8 cellular contexts compared by ENCODE assay signal in genomic region chr9:127223810-127224177, GRCh38. TPM values are rescaled to one million over a fixed set of nuclear protein-coding genes. Genes with fewer than 3 reads are reported as not detected.
DNase-seq lines count a peak whose midpoint lies in the region; ATAC-seq and TF ChIP-seq lines count a peak whose summit lies in the region.

No MANE protein-coding gene starts in this region.

- no peaks in the 10 kb centered on the region for H3K27me3 ChIP-seq in vagina

- peak overlapping the region; percentile 79 for H3K4me3 Mint-ChIP-seq in stimulated activated naive CD8-positive, alpha-beta T cell treated with anti-CD3 and anti-CD28 coated beads, Interleukin-15, Interleukin-2, amounts not matched to agents 100 ng/mL and 50 ng/mL, for 24 hours
- H3K4me3 Mint-ChIP-seq in central memory CD8-positive, alpha-beta T cell = peak overlapping the region; percentile 91
- peak overlapping the region; percentile 81 for H3K4me3 Mint-ChIP-seq in mesothelial cell of epicardium

- H3K9me3 ChIP-seq in vagina = no peaks in the 10 kb centered on the region

- H3K27me3 Mint-ChIP-seq in stimulated activated naive CD8-positive, alpha-beta T cell treated with anti-CD3 and anti-CD28 coated beads, Interleukin-15, Interleukin-2, amounts not matched to agents 100 ng/mL and 50 ng/mL, for 24 hours = peaks cover 8% of the 10 kb centered on the region
- no peaks in the 10 kb centered on the region for H3K27me3 Mint-ChIP-seq in central memory CD8-positive, alpha-beta T cell
- peaks cover 5% of the 10 kb centered on the region for H3K27me3 Mint-ChIP-seq in mesothelial cell of epicardium (ENCODE audit: low read depth)

- TF ChIP-seq POLR2A in vagina (IDR thresholded peaks at IDR 0.05) = no peak

- no peak for TF ChIP-seq CTCF in mesothelial cell of epicardium (IDR thresholded peaks at IDR 0.05; ENCODE audit: unreplicated experiment)
- no peak for TF ChIP-seq CTCF in vagina (IDR thresholded peaks at IDR 0.05)

- no peak for ATAC-seq in stimulated activated naive CD8-positive, alpha-beta T cell treated with anti-CD3 and anti-CD28 coated beads, Interleukin-15, Interleukin-2, amounts not matched to agents 100 U/mL and 50 U/mL, for 24 hours
- ATAC-seq in central memory CD8-positive, alpha-beta T cell (replicated peaks; ENCODE audit: extremely low read depth, poor library complexity, severe bottlenecking) = no peak

- H3K4me3 ChIP-seq in vagina = peak overlapping the region; percentile 76 to 78

- no peaks in the 10 kb centered on the region for H3K9me3 Mint-ChIP-seq in stimulated activated naive CD8-positive, alpha-beta T cell treated with anti-CD3 and anti-CD28 coated beads, Interleukin-15, Interleukin-2, amounts not matched to agents 100 ng/mL and 50 ng/mL, for 24 hours
- no peaks in the 10 kb centered on the region for H3K9me3 Mint-ChIP-seq in central memory CD8-positive, alpha-beta T cell
- no peaks in the 10 kb centered on the region for H3K9me3 Mint-ChIP-seq in mesothelial cell of epicardium

- peaks cover 25% of the 10 kb centered on the region for H3K4me1 Mint-ChIP-seq in stimulated activated naive CD8-positive, alpha-beta T cell treated with anti-CD3 and anti-CD28 coated beads, Interleukin-15, Interleukin-2, amounts not matched to agents 100 ng/mL and 50 ng/mL, for 24 hours (ENCODE audit: low read depth)
- peaks cover 28% of the 10 kb centered on the region for H3K4me1 Mint-ChIP-seq in central memory CD8-positive, alpha-beta T cell
- peaks cover 10% of the 10 kb centered on the region for H3K4me1 Mint-ChIP-seq in mesothelial cell of epicardium

- H3K4me1 ChIP-seq in vagina = peaks cover 19% of the 10 kb centered on the region

- no peaks in the 10 kb centered on the region for H3K36me3 Mint-ChIP-seq in stimulated activated naive CD8-positive, alpha-beta T cell treated with anti-CD3 and anti-CD28 coated beads, Interleukin-15, Interleukin-2, amounts not matched to agents 100 ng/mL and 50 ng/mL, for 24 hours (ENCODE audit: low read depth)
- H3K36me3 Mint-ChIP-seq in central memory CD8-positive, alpha-beta T cell (ENCODE audit: insufficient read depth) = peaks cover 27% of the 10 kb centered on the region
- H3K36me3 Mint-ChIP-seq in mesothelial cell of epicardium = peaks cover 1% of the 10 kb centered on the region

- H3K36me3 ChIP-seq in vagina = no peaks in the 10 kb centered on the region

- no peak overlapping the region for H3K27ac Mint-ChIP-seq in stimulated activated naive CD8-positive, alpha-beta T cell treated with anti-CD3 and anti-CD28 coated beads, Interleukin-15, Interleukin-2, amounts not matched to agents 100 ng/mL and 50 ng/mL, for 24 hours
- peak overlapping the region; percentile 97 for H3K27ac Mint-ChIP-seq in central memory CD8-positive, alpha-beta T cell (ENCODE audit: low read depth)
- H3K27ac Mint-ChIP-seq in mesothelial cell of epicardium = peak overlapping the region; percentile 61

- intact Hi-C loops in vagina (cut with DNase I) = loop anchor here (10.0 kb wide), 1 partner anchor 111 kb away; no protein-coding TSS in a partner anchor

- DNase-seq in stimulated activated naive CD8-positive, alpha-beta T cell treated with anti-CD3 and anti-CD28 coated beads, Interleukin-15, Interleukin-2, amounts not matched to agents 100 U/mL and 50 U/mL, for 24 hours = no peak
- DNase-seq in central memory CD8-positive, alpha-beta T cell (ENCODE audit: low spot score in 2 of 2) = no peak
- DNase-seq in mesothelial cell of epicardium (ENCODE audit: low spot score in 2 of 2, unreplicated experiment in 2 of 2) = no peak
- no peak for DNase-seq in vagina (ENCODE audit: extremely low spot score in 2 of 2)
- DNase-seq in SW480 (ENCODE audit: low spot score) = no peak
- no peak for DNase-seq in cerebellar nuclear complex (lab: John Stamatoyannopoulos, UW)
- DNase-seq in NK-92 (lab: John Stamatoyannopoulos, UW; ENCODE audit: unreplicated experiment) = no peak

- peak overlapping the region; percentile 78 for H3K27ac ChIP-seq in vagina

RNA-seq across cellular contexts. Expression of gene GARNL3, which starts 40.8 kb away (rescaled TPM):
- 51.1 to 51.5 TPM (median 51.1 TPM) in 3 replicates for total RNA-seq in mesothelial cell of epicardium
- 31.4 TPM for total RNA-seq in vagina
